8 cellular contexts compared by ENCODE assay signal in the genomic region with DNA sequence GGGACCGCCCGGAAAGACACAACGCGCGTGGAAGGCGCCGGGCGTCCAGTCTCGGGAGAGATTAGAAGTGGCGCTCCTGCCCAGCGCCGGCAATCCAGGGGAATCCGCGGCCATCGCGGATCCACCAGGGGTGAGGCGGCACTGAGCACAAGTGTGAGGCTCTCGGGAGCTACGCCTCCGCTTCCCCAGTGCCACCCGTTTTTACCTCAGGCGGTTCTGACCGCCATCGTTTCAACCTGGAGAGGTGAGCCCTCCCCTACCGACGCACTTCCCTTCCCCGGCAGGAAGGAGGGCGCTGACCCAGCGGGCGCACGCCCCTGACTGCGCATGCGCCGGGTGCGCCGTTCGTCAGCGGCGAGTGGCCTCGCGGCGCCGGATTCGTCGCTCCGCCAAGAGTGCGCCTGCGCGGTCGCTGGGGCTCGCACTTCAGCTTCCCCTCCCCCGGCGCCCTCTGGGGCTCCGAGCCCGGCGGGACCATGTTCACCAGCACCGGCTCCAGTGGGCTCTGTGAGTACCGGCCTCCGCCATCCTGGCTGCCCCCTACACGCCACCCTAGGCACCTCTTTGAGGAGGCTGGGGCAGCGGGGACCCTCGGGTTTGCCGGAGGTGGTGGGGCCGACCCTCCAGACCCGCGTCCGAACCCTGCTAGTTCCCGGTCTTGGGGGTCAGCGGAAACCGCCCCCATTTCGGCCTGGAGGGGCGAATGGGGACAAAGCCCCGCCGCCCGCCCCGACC. TPM values are rescaled to one million over a fixed set of nuclear protein-coding genes. Genes with fewer than 3 reads are reported as not detected.
DNase-seq lines count a peak whose midpoint lies in the region; ATAC-seq, FAIRE-seq and TF ChIP-seq lines count a peak whose summit lies in the region.

TSS of gene UBAC2 (plus strand) at position 422 of the 735 bp plus-strand sequence. CDS start at position 477, 55 bp downstream.

- H3K9me3 Mint-ChIP-seq in T-cell (no peaks in the 10 kb centered on the region), progenitor cell of endocrine pancreas (ENCODE audit: low read depth) (no peaks in the 10 kb centered on the region)

- H3K27ac ChIP-seq in adrenal gland (peak within 1 kb of the TSS; percentile 81 to 95 (median 94)), heart right ventricle (peak within 1 kb of the TSS; percentile 79 to 99 (median 96))

- H3K4me1 Mint-ChIP-seq in T-cell (peaks cover 62 to 68% (median 67%) of the 10 kb centered on the region in 3 donors), progenitor cell of endocrine pancreas (ENCODE audit: low read depth) (peaks cover 39% of the 10 kb centered on the region)

- WGBS in adrenal gland, 4 donors, result 0% methylated on average over 3 to 76 of the region's 76 CpGs
- WGBS in heart right ventricle, 2 donors, result 0 to 1% methylated on average over 69 to 76 of the region's 76 CpGs

- peak within 1 kb of the TSS; percentile 94 to 98 for H3K27ac Mint-ChIP-seq in T-cell
- peak within 1 kb of the TSS; percentile 98 for H3K27ac Mint-ChIP-seq in progenitor cell of endocrine pancreas

- peak; percentile 99 for TF ChIP-seq POLR2A in GM12891 (IDR thresholded peaks at IDR 0.05; ENCODE audit: low read depth, low read length)
- peak; percentile 83 to 91 for TF ChIP-seq POLR2A in adrenal gland (IDR thresholded peaks at IDR 0.05)

- TF ChIP-seq CTCF in adrenal gland (IDR thresholded peaks at IDR 0.05) (peak in 2 of 6 experiments; percentile 17 to 35), heart right ventricle (IDR thresholded peaks at IDR 0.05) (peak in 4 of 9 donors; percentile 16 to 29 (median 17)), progenitor cell of endocrine pancreas (IDR thresholded peaks at IDR 0.05; ENCODE audit: unreplicated experiment) (no peak)

- H3K27me3 ChIP-seq in adrenal gland (no peaks in the 10 kb centered on the region), heart right ventricle (no peaks in the 10 kb centered on the region)

- intact Hi-C loops in adrenal gland (cut with DNase I), result no loop called here
- intact Hi-C loops in heart right ventricle (cut with DNase I), result loop anchor here in 3 of 10 donors (2.0 to 5.0 kb wide), 3 partner anchors 14 to 62 kb away; no protein-coding TSS in a partner anchor

- ATAC-seq in HG02840 (IDR thresholded peaks at IDR 0.05; ENCODE audit: low FRiP score, unreplicated experiment), result peak; percentile 78
- ATAC-seq in T-cell (replicated peaks in 1 of 4), result peak; percentile 82 to 85 (median 82)
- peak; percentile 95 to 98 (median 97) for ATAC-seq in heart right ventricle

- H3K4me3 ChIP-seq in adrenal gland (peak within 1 kb of the TSS; percentile 65 to 90 (median 78)), heart right ventricle (peak within 1 kb of the TSS; percentile 69 to 99 (median 90))

- peak; percentile 96 for DNase-seq in GM12891 (ENCODE audit: insufficient read length, low spot score)
- DNase-seq in NCI-H1436 treated with DMSO at 0.1 percent for 48 hours (lab: John Stamatoyannopoulos, UW), result peak; percentile 58
- peak; percentile 92 to 98 (median 96) for DNase-seq in T-cell
- DNase-seq in adrenal gland, result peak; percentile 94 to 97 (median 95)
- peak; percentile 94 to 98 for DNase-seq in heart right ventricle
- peak; percentile 96 for DNase-seq in progenitor cell of endocrine pancreas (ENCODE audit: low spot score, unreplicated experiment)
- DNase-seq in ureter (ENCODE audit: low spot score), result peak; percentile 95

- CTCF ChIA-PET in T-cell (lab: Charles Lee), result interaction anchor here (0.6 to 7.2 kb wide), 18 partner anchors 9 to 236 kb away, joined by 3 to 128 read pairs (median 5); partner anchors contain the start of gene GPR18 (in 2 of the 2)

- POLR2A ChIA-PET in T-cell (lab: Charles Lee), result interaction anchor here (0.5 to 5.3 kb wide), 13 partner anchors 14 to 465 kb away, joined by 3 to 41 read pairs (median 3); partner anchors contain the start of genes GPR18 (in 2 of the 2) and GPR183 (in 1 of the 2)

- H3K36me3 Mint-ChIP-seq in T-cell (peaks cover 10% of the 10 kb centered on the region), progenitor cell of endocrine pancreas (ENCODE audit: insufficient read depth) (no peaks in the 10 kb centered on the region)

- no peaks in the 10 kb centered on the region for H3K27me3 Mint-ChIP-seq in T-cell
- H3K27me3 Mint-ChIP-seq in progenitor cell of endocrine pancreas, result no peaks in the 10 kb centered on the region

- H3K4me3 Mint-ChIP-seq in T-cell (peak within 1 kb of the TSS; percentile 85 to 99 (median 99)), progenitor cell of endocrine pancreas (ENCODE audit: low read depth) (peak within 1 kb of the TSS; percentile 92)

- no peaks in the 10 kb centered on the region for H3K9me3 ChIP-seq in adrenal gland (replicated peaks in 1 of 3)
- no peaks in the 10 kb centered on the region for H3K9me3 ChIP-seq in heart right ventricle

- H3K36me3 ChIP-seq in adrenal gland (replicated peaks in 1 of 2) (no peaks in the 10 kb centered on the region), heart right ventricle (peaks cover 0 to under 1% (median 0%) of the 10 kb centered on the region in 9 donors)

- FAIRE-seq in GM12891 (lab: Jason Lieb, UNC), result peak; percentile 100

- H3K4me1 ChIP-seq in adrenal gland (replicated peaks in 1 of 2) (peaks cover 0 to 22% of the 10 kb centered on the region in 2 donors), heart right ventricle (peaks cover 7 to 49% (median 36%) of the 10 kb centered on the region in 9 donors)

TF ChIP-seq in GM12891, 5 proteins besides CTCF, POLR2A, EP300 and RAD21:
- TF ChIP-seq SPI1 (IDR thresholded peaks at IDR 0.05; ENCODE audit: low read depth, low read length) (peak; percentile 84), TAF1 (IDR thresholded peaks at IDR 0.05; ENCODE audit: low read depth, low read length) (peak; percentile 99), POLR2AphosphoS5 (IDR thresholded peaks at IDR 0.05; ENCODE audit: low read depth, low read length) (peak; percentile 99), POU2F2 (IDR thresholded peaks at IDR 0.05; ENCODE audit: low read depth, low read length) (peak; percentile 85), PAX5 (IDR thresholded peaks at IDR 0.05; ENCODE audit: insufficient read depth, low read length, severe bottlenecking) (no peak)
TF ChIP-seq in GM12891: peak in this region for 4.

RNA-seq across cellular contexts. Expression of gene UBAC2, which starts in this region (rescaled TPM):
- polyA plus RNA-seq in GM12891 (2012; ENCODE audit: low read depth, missing spikeins), result 20.5 TPM
- 10 to 100 TPM; 83.3 to 99.3 (median 84.9) TPM for total RNA-seq in T-cell
- total RNA-seq in adrenal gland, result 10 to 100 TPM; 49.1 to 67.8 (median 56.7) TPM
- 10 to 100 TPM; 46.3 to 63.3 (median 48.6) TPM for polyA plus RNA-seq in adrenal gland
- 10 to 100 TPM; 31.8 to 60.4 (median 47.0) TPM for total RNA-seq in heart right ventricle
- polyA plus RNA-seq in heart right ventricle, result 10 to 100 TPM; 38.4 to 59.0 TPM
- 60.6 and 61.6 TPM in 2 replicates for total RNA-seq in progenitor cell of endocrine pancreas
- 55.9 TPM for total RNA-seq in ureter

Comparison
In these comparisons a context has a peak if more than half of its experiments do, and no peak if none do; other contexts are left out.
1. Peak in every context shown above with its lines: DNase-seq, ATAC-seq, H3K4me3 ChIP-seq and H3K27ac ChIP-seq.